ENCODE assay signal across 8 cellular contexts in the genomic region with DNA sequence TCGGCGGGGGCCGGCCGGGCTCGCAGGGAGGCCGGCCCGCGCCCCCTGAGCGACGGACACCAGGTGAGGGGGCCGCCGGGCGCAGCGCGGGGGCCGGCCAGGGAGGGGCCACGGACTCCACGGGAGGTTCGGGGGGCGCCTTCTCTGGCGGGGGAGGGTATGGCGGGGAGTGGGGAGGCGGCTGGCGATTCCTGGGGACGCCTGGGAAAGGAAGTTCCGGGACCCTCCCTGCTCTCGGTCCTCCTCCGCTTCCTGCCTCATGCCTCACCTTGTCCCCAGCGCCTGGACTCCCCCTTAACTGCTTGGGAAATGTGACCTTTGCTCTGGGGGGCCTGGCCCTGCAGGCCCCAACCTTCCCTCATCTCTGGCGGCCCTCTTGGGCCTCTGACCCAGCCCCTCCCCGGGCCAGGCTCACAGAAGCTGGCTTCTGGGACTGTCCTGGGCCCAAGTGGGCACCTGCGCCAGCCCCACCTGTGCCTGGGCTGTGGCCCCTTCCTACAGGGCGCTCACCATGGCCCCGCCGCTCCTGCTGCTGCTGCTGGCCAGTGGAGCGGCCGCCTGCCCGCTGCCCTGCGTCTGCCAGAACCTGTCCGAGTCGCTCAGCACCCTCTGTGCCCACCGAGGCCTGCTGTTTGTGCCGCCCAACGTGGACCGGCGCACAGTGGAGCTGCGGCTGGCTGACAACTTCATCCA. TPM values are rescaled to one million over a fixed set of nuclear protein-coding genes. Genes with fewer than 3 reads are reported as not detected.
A peak's percentile ranks its signal among the peaks of the same experiment; 100 is the strongest.
DNase-seq lines count a peak whose midpoint lies in the region; ATAC-seq, FAIRE-seq and TF ChIP-seq lines count a peak whose summit lies in the region.

No MANE protein-coding gene starts in this region.

- H3K79me2 ChIP-seq in astrocyte (ENCODE audit: insufficient read depth, low read length) = peaks cover 36% of the 10 kb centered on the region

- peak overlapping the region; percentile 66 for H3K4me3 Mint-ChIP-seq in CD8-positive, alpha-beta T cell
- peak overlapping the region; percentile 82 for H3K4me3 Mint-ChIP-seq in astrocyte (ENCODE audit: unreplicated experiment)

- H3K79me1 ChIP-seq in mesenchymal stem cell (replicated peaks; ENCODE audit: low read length, poor library complexity, severe bottlenecking) = peaks cover 14% of the 10 kb centered on the region

- peak overlapping the region in 1 of 2 experiments; percentile 42 for H3K23ac ChIP-seq in mesenchymal stem cell (ENCODE audit: low read length in 2 of 2)

- H3K36me3 ChIP-seq in CD8-positive, alpha-beta T cell (ENCODE audit: insufficient read depth, low read length) = no peaks in the 10 kb centered on the region
- H3K36me3 ChIP-seq in astrocyte (ENCODE audit: insufficient read depth, low read length) (no peaks in the 10 kb centered on the region), mesenchymal stem cell (ENCODE audit: control insufficient read depth in 1 of 2, insufficient read depth in 2 of 2, low read depth in 1 of 2, low read length in 2 of 2) (peaks cover 0 to 59% of the 10 kb centered on the region in 2 experiments)

- POLR2A ChIA-PET in CD8-positive, alpha-beta T cell (lab: Charles Lee) = interaction anchor here (1.0 kb wide), 1 partner anchor 14 kb away, joined by 4 read pairs; the partner anchor contains the start of gene RCE1

- FAIRE-seq in astrocyte (lab: Jason Lieb, UNC) = no peak

- no peak for ATAC-seq in CD8-positive, alpha-beta T cell
- ATAC-seq in HG03025 (IDR thresholded peaks at IDR 0.05; ENCODE audit: low FRiP score, unreplicated experiment) = peak; percentile 2
- no peak for ATAC-seq in HG02759 (IDR thresholded peaks at IDR 0.05; ENCODE audit: unreplicated experiment)
- no peak for ATAC-seq in GM18873 (IDR thresholded peaks at IDR 0.05; ENCODE audit: low FRiP score, unreplicated experiment)
- no peak for ATAC-seq in GM18511 (IDR thresholded peaks at IDR 0.05; ENCODE audit: unreplicated experiment)

- no peaks in the 10 kb centered on the region for H3K27me3 Mint-ChIP-seq in CD8-positive, alpha-beta T cell (ENCODE audit: low read depth)
- H3K27me3 Mint-ChIP-seq in astrocyte (ENCODE audit: low read depth, unreplicated experiment) = peaks cover 4% of the 10 kb centered on the region

- TF ChIP-seq CTCF in CD8-positive, alpha-beta T cell (IDR thresholded peaks at IDR 0.05) = no peak
- TF ChIP-seq CTCF in astrocyte (IDR thresholded peaks at IDR 0.05; ENCODE audit: insufficient read depth, low read depth, low read length) = no peak

- H2BK12ac ChIP-seq in mesenchymal stem cell (ENCODE audit: low read length in 2 of 2) = peak overlapping the region in 1 of 2 experiments; percentile 76

- H2AK5ac ChIP-seq in mesenchymal stem cell (ENCODE audit: low read length, severe bottlenecking) = peak overlapping the region; percentile 55

- intact Hi-C loops in CD8-positive, alpha-beta T cell (cut with DNase I, micrococcal nuclease) = loop anchor here in 1 of 2 experiments (5.0 kb wide), 1 partner anchor 115 kb away; a partner anchor contains a TSS

- H3K9ac ChIP-seq in astrocyte (ENCODE audit: low read length) (peak overlapping the region; percentile 78), mesenchymal stem cell (ENCODE audit: low read length) (peak overlapping the region; percentile 36)

- peaks cover 11% of the 10 kb centered on the region for H4K20me1 ChIP-seq in astrocyte (ENCODE audit: insufficient read depth, low read length)

- H3K4me3 ChIP-seq in CD8-positive, alpha-beta T cell (ENCODE audit: low read depth, low read length) = no peak overlapping the region
- peak overlapping the region; percentile 71 for H3K4me3 ChIP-seq in astrocyte (ENCODE audit: insufficient read depth, low read depth, low read length)
- H3K4me3 ChIP-seq in mesenchymal stem cell (ENCODE audit: insufficient read depth in 1 of 2, low read depth in 1 of 2, low read length in 2 of 2) = peak overlapping the region; percentile 68 to 76

- H3K36me3 Mint-ChIP-seq in CD8-positive, alpha-beta T cell = no peaks in the 10 kb centered on the region
- H3K36me3 Mint-ChIP-seq in astrocyte (ENCODE audit: low read depth, unreplicated experiment) = no peaks in the 10 kb centered on the region

- CTCF ChIA-PET in CD8-positive, alpha-beta T cell (lab: Charles Lee) = no interaction called here

- H3K9me3 Mint-ChIP-seq in CD8-positive, alpha-beta T cell = no peaks in the 10 kb centered on the region
- no peaks in the 10 kb centered on the region for H3K9me3 Mint-ChIP-seq in astrocyte (ENCODE audit: unreplicated experiment)

- 59% methylated on average over 21 of the region's 47 CpGs for WGBS in mesenchymal stem cell

- H3K27ac ChIP-seq in CD8-positive, alpha-beta T cell (ENCODE audit: low read depth, low read length) = no peak overlapping the region
- H3K27ac ChIP-seq in astrocyte (ENCODE audit: low read depth, low read length) (peak overlapping the region; percentile 26), mesenchymal stem cell (ENCODE audit: low read length, poor library complexity, severe bottlenecking) (no peak overlapping the region)

- no peak overlapping the region for H3K27ac Mint-ChIP-seq in CD8-positive, alpha-beta T cell
- H3K27ac Mint-ChIP-seq in astrocyte (ENCODE audit: unreplicated experiment) = no peak overlapping the region

- H3K4me1 ChIP-seq in CD8-positive, alpha-beta T cell (ENCODE audit: insufficient read depth, low read length) = peaks cover 6% of the 10 kb centered on the region
- H3K4me1 ChIP-seq in astrocyte (ENCODE audit: insufficient read depth, low read length) (peaks cover 11% of the 10 kb centered on the region), mesenchymal stem cell (ENCODE audit: control insufficient read depth, insufficient read depth, low read depth, low read length) (peaks cover 28% of the 10 kb centered on the region)

- H4K8ac ChIP-seq in mesenchymal stem cell (ENCODE audit: low read length) = peak overlapping the region; percentile 61

- DNase-seq in CD8-positive, alpha-beta T cell = no peak
- DNase-seq in astrocyte (ENCODE audit: low read depth) = no peak
- DNase-seq in mesenchymal stem cell = peak; percentile 8
- DNase-seq in NCI-H2107 (lab: John Stamatoyannopoulos, UW) = no peak

- H2BK5ac ChIP-seq in mesenchymal stem cell (ENCODE audit: low read depth, low read length, poor library complexity, severe bottlenecking) = peak overlapping the region; percentile 8

- peak overlapping the region; percentile 61 to 70 for H3K18ac ChIP-seq in mesenchymal stem cell (ENCODE audit: low read depth in 1 of 2, low read length in 2 of 2)

- H3K4me2 ChIP-seq in astrocyte (ENCODE audit: low read length) = peak overlapping the region; percentile 93
- peak overlapping the region; percentile 95 for H3K4me2 ChIP-seq in mesenchymal stem cell (ENCODE audit: low read length, poor library complexity, severe bottlenecking)

- H2BK15ac ChIP-seq in mesenchymal stem cell (ENCODE audit: low read depth, poor library complexity, severe bottlenecking) = no peak overlapping the region

- no peaks in the 10 kb centered on the region for H3K9me3 ChIP-seq in CD8-positive, alpha-beta T cell (ENCODE audit: low read length)
- H3K9me3 ChIP-seq in astrocyte (ENCODE audit: insufficient read depth, low read depth, low read length) = no peaks in the 10 kb centered on the region
- H3K9me3 ChIP-seq in mesenchymal stem cell (ENCODE audit: control insufficient read depth, low read length) = no peaks in the 10 kb centered on the region

- H4K91ac ChIP-seq in mesenchymal stem cell (ENCODE audit: low read length) = peak overlapping the region; percentile 75

- H2AFZ ChIP-seq in astrocyte (ENCODE audit: low read depth, low read length) (no peak overlapping the region), mesenchymal stem cell (ENCODE audit: low read depth, low read length) (no peak overlapping the region)

- peak overlapping the region; percentile 62 for H2BK120ac ChIP-seq in mesenchymal stem cell (ENCODE audit: low read depth, low read length)

- no peaks in the 10 kb centered on the region for H3K27me3 ChIP-seq in CD8-positive, alpha-beta T cell (ENCODE audit: insufficient read depth, low read length)
- no peaks in the 10 kb centered on the region for H3K27me3 ChIP-seq in astrocyte (ENCODE audit: insufficient read depth, low read length)
- H3K27me3 ChIP-seq in mesenchymal stem cell (ENCODE audit: control insufficient read depth in 1 of 2, insufficient read depth in 1 of 2, low read length in 2 of 2) = no peaks in the 10 kb centered on the region

- peak overlapping the region; percentile 27 to 40 for H3K4ac ChIP-seq in mesenchymal stem cell (ENCODE audit: low read depth in 1 of 2, low read length in 2 of 2)

- peak overlapping the region in 1 of 2 experiments; percentile 29 for H3K14ac ChIP-seq in mesenchymal stem cell (ENCODE audit: low read length in 2 of 2)

- H3K4me1 Mint-ChIP-seq in CD8-positive, alpha-beta T cell (ENCODE audit: low read depth) = peaks cover 8% of the 10 kb centered on the region
- no peaks in the 10 kb centered on the region for H3K4me1 Mint-ChIP-seq in astrocyte (ENCODE audit: low read depth, unreplicated experiment)

RNA-seq across cellular contexts. Expression of gene LRFN4, which starts 0.5 kb away (rescaled TPM):
- 1 to 10 TPM; 1.7 to 2.3 TPM for total RNA-seq in CD8-positive, alpha-beta T cell
- 33.7 and 35.7 TPM in 2 replicates for total RNA-seq in astrocyte
- polyA plus RNA-seq in mesenchymal stem cell (2013, experiment 1 of 2) = 16.0 TPM
- 15.3 TPM for polyA plus RNA-seq in mesenchymal stem cell (2013, experiment 2 of 2)

RNA-seq across cellular contexts. Expression of gene RCE1, which starts 14.1 kb away (rescaled TPM):
- 10 to 100 TPM; 68.9 to 72.2 TPM for total RNA-seq in CD8-positive, alpha-beta T cell
- 19.3 and 19.8 TPM in 2 replicates for total RNA-seq in astrocyte
- polyA plus RNA-seq in mesenchymal stem cell (2013, experiment 1 of 2) = 11.2 TPM
- 10.9 TPM for polyA plus RNA-seq in mesenchymal stem cell (2013, experiment 2 of 2)

Comparison
In these comparisons a context has a peak if more than half of its experiments do, and no peak if none do; other contexts are left out.
1. RNA of gene LRFN4, which starts 0.5 kb away (total RNA-seq): 33.7 to 35.7 TPM in astrocyte; 1.7 to 2.3 TPM in CD8-positive, alpha-beta T cell; every median in the first group is over 10 times any median in the second.